In the genomic region with DNA sequence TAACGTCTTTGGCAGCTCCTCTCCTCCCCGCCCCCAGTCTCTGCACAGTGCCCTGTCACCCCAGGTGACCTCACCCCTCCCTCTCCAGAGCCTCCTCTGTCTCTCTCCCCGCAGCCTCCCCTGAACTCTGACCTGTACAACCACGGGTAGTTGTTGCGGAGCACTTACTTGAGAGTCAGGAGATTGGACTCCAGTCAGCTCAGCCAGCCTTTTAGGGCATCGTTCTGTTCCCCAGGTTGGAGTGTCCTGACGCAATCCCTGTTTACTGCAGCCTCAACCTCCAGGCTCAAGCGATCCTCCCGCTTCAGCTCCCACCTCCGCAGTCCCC, we compare ENCODE assay signal across 14 cellular contexts.
DNase-seq lines count a peak whose midpoint lies in the region; ATAC-seq and TF ChIP-seq lines count a peak whose summit lies in the region.
"Had no signal": no experiment of that assay in that cellular context is flagged by ENCODE, and none has a peak within 500 bp of the region (broad histone marks: within the 10 kb centered on the region; RNA-seq: fewer than 3 reads in every experiment).

No MANE protein-coding gene starts in this region.

- no peak overlapping the region for H3K27ac Mint-ChIP-seq in activated CD8-positive, alpha-beta T cell treated with anti-CD3 and anti-CD28 coated beads, Interleukin-2, amount 10 ng/mL, durations not matched to agents 7 days and 5 days
- H3K27ac Mint-ChIP-seq in stimulated activated naive CD8-positive, alpha-beta T cell treated with anti-CD3 and anti-CD28 coated beads, Interleukin-15, amount 100 ng/mL, for 72 hours, result peak overlapping the region in 1 of 2 donors; percentile 83
- no peak overlapping the region for H3K27ac Mint-ChIP-seq in endothelial cell (ENCODE audit: unreplicated experiment)

- H3K27me3 ChIP-seq in iPS-15b (ENCODE audit: control insufficient read depth, insufficient read depth, low read length) (peaks cover 13% of the 10 kb centered on the region), MG63 (no peaks in the 10 kb centered on the region)

- CTCF ChIA-PET in activated CD8-positive, alpha-beta T cell treated with anti-CD3 and anti-CD28 coated beads, Interleukin-2, amount 10 ng/mL, durations not matched to agents 7 days and 5 days (lab: Charles Lee), result interaction anchor here (0.7 to 1.9 kb wide), 5 partner anchors 57 to 1106 kb away, joined by 3 to 6 read pairs (median 3); no protein-coding TSS in a partner anchor

- no peak for TF ChIP-seq CTCF in endothelial cell (IDR thresholded peaks at IDR 0.05; ENCODE audit: unreplicated experiment)

- H3K4me3 ChIP-seq in iPS-15b (ENCODE audit: low read depth, low read length) (peak overlapping the region; percentile 65), MG63 (no peak overlapping the region)

- peak; percentile 25 for DNase-seq in activated CD8-positive, alpha-beta memory T cell treated with anti-CD3 and anti-CD28 coated beads, Interleukin-2, amount 50 U/mL, for 4 hours
- DNase-seq in activated CD8-positive, alpha-beta memory T cell treated with anti-CD3 and anti-CD28 coated beads for 24 hours, result no peak
- no peak for DNase-seq in activated CD8-positive, alpha-beta T cell treated with anti-CD3 and anti-CD28 coated beads, Interleukin-2, amount 10 ng/mL, durations not matched to agents 7 days and 5 days
- peak in 1 of 2 donors; percentile 14 for DNase-seq in stimulated activated naive CD8-positive, alpha-beta T cell treated with anti-CD3 and anti-CD28 coated beads, Interleukin-15, amount 100 ng/mL, for 72 hours
- DNase-seq in NCI-H1930 (lab: John Stamatoyannopoulos, UW) (no peak), MG63 (no peak), endothelial cell (ENCODE audit: low spot score) (no peak)
- DNase-seq: foreskin keratinocyte; kidney glomerular epithelial cell; NCI-H1694 treated with DMSO at 0.1 percent for 48 hours; NK-92 treated with Interleukin-12 subunit alpha and Interleukin-12 subunit beta, amount 100 ng/mL, for 24 hours; sigmoid colon had no signal

- peaks cover 22% of the 10 kb centered on the region for H3K4me1 Mint-ChIP-seq in activated CD8-positive, alpha-beta T cell treated with anti-CD3 and anti-CD28 coated beads, Interleukin-2, amount 10 ng/mL, durations not matched to agents 7 days and 5 days (ENCODE audit: low read depth)
- H3K4me1 Mint-ChIP-seq in stimulated activated naive CD8-positive, alpha-beta T cell treated with anti-CD3 and anti-CD28 coated beads, Interleukin-15, amount 100 ng/mL, for 72 hours, result peaks cover 32% of the 10 kb centered on the region
- H3K4me1 Mint-ChIP-seq in endothelial cell (ENCODE audit: unreplicated experiment), result no peaks in the 10 kb centered on the region

- no peaks in the 10 kb centered on the region for H3K36me3 Mint-ChIP-seq in activated CD8-positive, alpha-beta T cell treated with anti-CD3 and anti-CD28 coated beads, Interleukin-2, amount 10 ng/mL, durations not matched to agents 7 days and 5 days (ENCODE audit: low read depth)
- H3K36me3 Mint-ChIP-seq in endothelial cell (ENCODE audit: low read depth, unreplicated experiment), result no peaks in the 10 kb centered on the region

- H3K36me3 ChIP-seq in iPS-15b (ENCODE audit: control insufficient read depth, insufficient read depth, low read length) (no peaks in the 10 kb centered on the region), MG63 (no peaks in the 10 kb centered on the region)
- H3K36me3 ChIP-seq: sigmoid colon had no signal

- H3K9me3 ChIP-seq in iPS-15b (ENCODE audit: control insufficient read depth, insufficient read depth, low read length) (no peaks in the 10 kb centered on the region), MG63 (no peaks in the 10 kb centered on the region)
- H3K9me3 ChIP-seq: sigmoid colon, SK-N-SH had no signal

- no peaks in the 10 kb centered on the region for H3K4me1 ChIP-seq in iPS-15b (ENCODE audit: control insufficient read depth, insufficient read depth, low read length)
- H3K4me1 ChIP-seq: foreskin keratinocyte had no signal

- H3K9ac ChIP-seq in iPS-15b (ENCODE audit: low read depth, low read length), result no peak overlapping the region
- H3K9ac ChIP-seq: SK-N-SH had no signal

- peak; percentile 23 for ATAC-seq in activated CD8-positive, alpha-beta T cell treated with anti-CD3 and anti-CD28 coated beads, Interleukin-2, amount 10 ng/mL, durations not matched to agents 7 days and 5 days
- ATAC-seq in stimulated activated naive CD8-positive, alpha-beta T cell treated with anti-CD3 and anti-CD28 coated beads, Interleukin-15, amount 100 ng/mL, for 72 hours, result peak; percentile 75

- POLR2A ChIA-PET in activated CD8-positive, alpha-beta T cell treated with anti-CD3 and anti-CD28 coated beads, Interleukin-2, amount 10 ng/mL, durations not matched to agents 7 days and 5 days (lab: Charles Lee), result interaction anchor here (1.4 kb wide), 1 partner anchor 17 kb away, joined by 4 read pairs; no protein-coding TSS in a partner anchor

- H3K4me3 Mint-ChIP-seq in activated CD8-positive, alpha-beta T cell treated with anti-CD3 and anti-CD28 coated beads, Interleukin-2, amount 10 ng/mL, durations not matched to agents 7 days and 5 days, result no peak overlapping the region
- H3K4me3 Mint-ChIP-seq in stimulated activated naive CD8-positive, alpha-beta T cell treated with anti-CD3 and anti-CD28 coated beads, Interleukin-15, amount 100 ng/mL, for 72 hours, result peak overlapping the region; percentile 78 to 85
- H3K4me3 Mint-ChIP-seq in endothelial cell (ENCODE audit: unreplicated experiment), result no peak overlapping the region

- H3K9me3 Mint-ChIP-seq in activated CD8-positive, alpha-beta T cell treated with anti-CD3 and anti-CD28 coated beads, Interleukin-2, amount 10 ng/mL, durations not matched to agents 7 days and 5 days (ENCODE audit: insufficient read depth), result no peaks in the 10 kb centered on the region
- no peaks in the 10 kb centered on the region for H3K9me3 Mint-ChIP-seq in stimulated activated naive CD8-positive, alpha-beta T cell treated with anti-CD3 and anti-CD28 coated beads, Interleukin-15, amount 100 ng/mL, for 72 hours
- no peaks in the 10 kb centered on the region for H3K9me3 Mint-ChIP-seq in endothelial cell (ENCODE audit: unreplicated experiment)

- H3K27me3 Mint-ChIP-seq in activated CD8-positive, alpha-beta T cell treated with anti-CD3 and anti-CD28 coated beads, Interleukin-2, amount 10 ng/mL, durations not matched to agents 7 days and 5 days (ENCODE audit: low read depth), result peaks cover 27% of the 10 kb centered on the region
- H3K27me3 Mint-ChIP-seq in stimulated activated naive CD8-positive, alpha-beta T cell treated with anti-CD3 and anti-CD28 coated beads, Interleukin-15, amount 100 ng/mL, for 72 hours, result peaks cover 38% of the 10 kb centered on the region
- H3K27me3 Mint-ChIP-seq in endothelial cell (ENCODE audit: unreplicated experiment), result peaks cover 3% of the 10 kb centered on the region

Comparison
In these comparisons a context has a peak if more than half of its experiments do, and no peak if none do; other contexts are left out.
1. H3K4me3 Mint-ChIP-seq: peak in stimulated activated naive CD8-positive, alpha-beta T cell treated with anti-CD3 and anti-CD28 coated beads, Interleukin-15, amount 100 ng/mL, for 72 hours (2 of 2); none in activated CD8-positive, alpha-beta T cell treated with anti-CD3 and anti-CD28 coated beads, Interleukin-2, amount 10 ng/mL, durations not matched to agents 7 days and 5 days (single experiment) and endothelial cell (single experiment).